Comparison of ENCODE assay signal across 10 cellular contexts in genomic region chr11:73985661-73986060, GRCh38. TPM values are rescaled to one million over a fixed set of nuclear protein-coding genes. Genes with fewer than 3 reads are reported as not detected.
DNase-seq lines count a peak whose midpoint lies in the region; ATAC-seq, FAIRE-seq and TF ChIP-seq lines count a peak whose summit lies in the region.
"Not testable (repeated sequence)": the region's sequence is repeated elsewhere in the genome, so short reads cannot be mapped to it uniquely, and the experiment has no call there.
"Had no signal": no experiment of that assay in that cellular context is flagged by ENCODE, and none has a peak within 500 bp of the region (broad histone marks: within the 10 kb centered on the region; RNA-seq: fewer than 3 reads in every experiment).

No MANE protein-coding gene starts in this region.

- peaks cover 15 to 24% of the 10 kb centered on the region in 2 donors for H3K36me3 Mint-ChIP-seq in CD4-positive, alpha-beta memory T cell
- H3K36me3 Mint-ChIP-seq in T-helper 17 cell (ENCODE audit: low read depth): not testable (repeated sequence)
- peaks cover 20% of the 10 kb centered on the region for H3K36me3 Mint-ChIP-seq in activated T-helper 2 cell treated with anti-CD3 and anti-CD28 coated beads, Interferon-gamma antibody, Interleukin-2, Interleukin-4, amounts not matched to agents 10 μg/mL and 5 μg/mL and 100 μg/mL, durations not matched to agents 14 hours and 24 hours and 36 hours (ENCODE audit: low read depth)

- TF ChIP-seq POLR2A in K562 (conservative IDR thresholded peaks at IDR 0.05): not testable (repeated sequence)

- not testable (repeated sequence) for H3K4me3 ChIP-seq in CD4-positive, alpha-beta memory T cell (ENCODE audit: low read length in 2 of 2); K562

- intact Hi-C loops in CD4-positive, alpha-beta memory T cell (cut with micrococcal nuclease); activated T-helper 2 cell treated with anti-CD3 and anti-CD28 coated beads, Interferon-gamma antibody, Interleukin-2, Interleukin-4, amounts not matched to agents 10 μg/mL and 5 μg/mL and 100 μg/mL, durations not matched to agents 14 hours and 24 hours and 36 hours (cut with micrococcal nuclease); K562 (cut with micrococcal nuclease); sciatic nerve (cut with DNase I): not testable (repeated sequence)

- not testable (repeated sequence) for H3K4me2 ChIP-seq in K562 (ENCODE audit: insufficient read depth, low read length)

- not testable (repeated sequence) for H3K9me3 Mint-ChIP-seq in CD4-positive, alpha-beta memory T cell; activated T-helper 2 cell treated with anti-CD3 and anti-CD28 coated beads, Interferon-gamma antibody, Interleukin-2, Interleukin-4, amounts not matched to agents 10 μg/mL and 5 μg/mL and 100 μg/mL, durations not matched to agents 14 hours and 24 hours and 36 hours; stimulated activated naive CD8-positive, alpha-beta T cell treated with anti-CD3 and anti-CD28 coated beads, Interleukin-15, amount 100 ng/mL, for 72 hours

- in situ Hi-C loops in K562 (cut with MboI): loop anchor here (5.0 kb wide), 1 partner anchor 102 kb away; no protein-coding TSS in a partner anchor

- WGBS in K562 (ENCODE audit: insufficient coverage, low coverage, missing lambda C conversion rate): 72% methylated on average over 4 of the region's 4 CpGs

- not testable (repeated sequence) for H3K9me3 ChIP-seq in CD4-positive, alpha-beta memory T cell (ENCODE audit: control insufficient read depth in 1 of 2, low read length in 2 of 2); T-helper 17 cell (ENCODE audit: control insufficient read depth, low read length, poor library complexity, severe bottlenecking); K562 (replicated peaks; ENCODE audit: control insufficient read depth, insufficient read depth, low read depth, low read length)

- not testable (repeated sequence) for DNase-seq in CD4-positive, alpha-beta memory T cell; T-helper 17 cell; activated T-helper 2 cell treated with anti-CD3 and anti-CD28 coated beads, Interferon-gamma antibody, Interleukin-2, Interleukin-4, amounts not matched to agents 10 μg/mL and 5 μg/mL and 100 μg/mL, durations not matched to agents 14 hours and 24 hours and 36 hours (ENCODE audit: low spot score); K562 (ENCODE audit: extremely low read depth in 1 of 4, low spot score in 3 of 4); stimulated activated naive CD8-positive, alpha-beta T cell treated with anti-CD3 and anti-CD28 coated beads, Interleukin-15, amount 100 ng/mL, for 72 hours
- peak; percentile 54 for DNase-seq in activated CD8-positive, alpha-beta memory T cell treated with anti-CD3 and anti-CD28 coated beads for 24 hours
- peak; percentile 23 for DNase-seq in sciatic nerve (ENCODE audit: low spot score)

- not testable (repeated sequence) for BruUV-seq in K562 (replicated peaks; lab: Mats Ljungman, UMichigan)

- H4K20me1 ChIP-seq in K562 (replicated peaks; ENCODE audit: control insufficient read depth, insufficient read depth, low read length): not testable (repeated sequence)

- H3K27me3 Mint-ChIP-seq in CD4-positive, alpha-beta memory T cell; T-helper 17 cell; activated T-helper 2 cell treated with anti-CD3 and anti-CD28 coated beads, Interferon-gamma antibody, Interleukin-2, Interleukin-4, amounts not matched to agents 10 μg/mL and 5 μg/mL and 100 μg/mL, durations not matched to agents 14 hours and 24 hours and 36 hours (ENCODE audit: low read depth); stimulated activated naive CD8-positive, alpha-beta T cell treated with anti-CD3 and anti-CD28 coated beads, Interleukin-15, amount 100 ng/mL, for 72 hours: not testable (repeated sequence)

- peaks cover 20% of the 10 kb centered on the region for H3K79me2 ChIP-seq in K562 (ENCODE audit: control insufficient read depth, insufficient read depth, low read length)

- ATAC-seq in T-helper 17 cell; K562; sciatic nerve; stimulated activated naive CD8-positive, alpha-beta T cell treated with anti-CD3 and anti-CD28 coated beads, Interleukin-15, amount 100 ng/mL, for 72 hours: not testable (repeated sequence)

- CTCF ChIA-PET in CD4-positive, alpha-beta memory T cell (lab: Charles Lee; ENCODE audit: partially characterized antibody): interaction anchor here (1.5 kb wide), 1 partner anchor 22 kb away, joined by 4 read pairs; no protein-coding TSS in a partner anchor
- CTCF ChIA-PET in K562 (lab: Yijun Ruan, JAX; ENCODE audit: low intra/inter-chr PET ratio): not testable (repeated sequence)

- H3K9me1 ChIP-seq in K562 (ENCODE audit: control insufficient read depth, insufficient read depth, low read length): not testable (repeated sequence)

- POLR2A ChIA-PET in CD4-positive, alpha-beta memory T cell (lab: Charles Lee; ENCODE audit: partially characterized antibody): interaction anchor here (11.7 to 38.4 kb wide), 2 partner anchors 17 to 21 kb away, joined by 623 to 2221 read pairs; partner anchors contain the start of gene UCP3
- POLR2A ChIA-PET in K562 (lab: Yijun Ruan, JAX): not testable (repeated sequence)

- peaks cover 10% of the 10 kb centered on the region for H3K36me3 ChIP-seq in CD4-positive, alpha-beta memory T cell (ENCODE audit: insufficient read depth, low read length)
- not testable (repeated sequence) for H3K36me3 ChIP-seq in K562 (ENCODE audit: control insufficient read depth, insufficient read depth, low read length)

- peak overlapping the region; percentile 84; the same call in 1 of the 2 replicates for H2AFZ ChIP-seq in K562 (ENCODE audit: low read depth, low read length)

- not testable (repeated sequence) for H3K27ac ChIP-seq in CD4-positive, alpha-beta memory T cell (ENCODE audit: low read depth, low read length); K562 (ENCODE audit: extremely low read depth, low read depth, low read length)

- not testable (repeated sequence) for TF ChIP-seq RAD21 in K562 (CRISPR knock-in tag; conservative IDR thresholded peaks at IDR 0.05 in 1 of 2, IDR thresholded peaks at IDR 0.05 in 1 of 2)

- peaks cover 20% of the 10 kb centered on the region for H3K4me1 ChIP-seq in CD4-positive, alpha-beta memory T cell (ENCODE audit: insufficient read depth, low read length)
- H3K4me1 ChIP-seq in K562 (replicated peaks in 1 of 2; ENCODE audit: control insufficient read depth in 2 of 2, insufficient read depth in 2 of 2, low read length in 2 of 2): peaks cover 26 to 34% of the 10 kb centered on the region in 2 experiments

- peak overlapping the region in 1 of 8 donors; percentile 46 for H3K4me3 Mint-ChIP-seq in CD4-positive, alpha-beta memory T cell
- not testable (repeated sequence) for H3K4me3 Mint-ChIP-seq in T-helper 17 cell; activated T-helper 2 cell treated with anti-CD3 and anti-CD28 coated beads, Interferon-gamma antibody, Interleukin-2, Interleukin-4, amounts not matched to agents 10 μg/mL and 5 μg/mL and 100 μg/mL, durations not matched to agents 14 hours and 24 hours and 36 hours (ENCODE audit: low read depth)
- peak overlapping the region; percentile 14 for H3K4me3 Mint-ChIP-seq in stimulated activated naive CD8-positive, alpha-beta T cell treated with anti-CD3 and anti-CD28 coated beads, Interleukin-15, amount 100 ng/mL, for 72 hours

- peak overlapping the region in 4 of 7 donors; percentile 27 to 64 (median 46) for H3K27ac Mint-ChIP-seq in CD4-positive, alpha-beta memory T cell
- H3K27ac Mint-ChIP-seq in T-helper 17 cell: peak overlapping the region; percentile 100
- peak overlapping the region; percentile 46 for H3K27ac Mint-ChIP-seq in activated T-helper 2 cell treated with anti-CD3 and anti-CD28 coated beads, Interferon-gamma antibody, Interleukin-2, Interleukin-4, amounts not matched to agents 10 μg/mL and 5 μg/mL and 100 μg/mL, durations not matched to agents 14 hours and 24 hours and 36 hours
- not testable (repeated sequence) for H3K27ac Mint-ChIP-seq in stimulated activated naive CD8-positive, alpha-beta T cell treated with anti-CD3 and anti-CD28 coated beads, Interleukin-15, amount 100 ng/mL, for 72 hours

- not testable (repeated sequence) for TF ChIP-seq EP300 in K562 (IDR thresholded peaks at IDR 0.05; ENCODE audit: low read length)

- H3K27me3 ChIP-seq in CD4-positive, alpha-beta memory T cell (ENCODE audit: insufficient read depth, low read length); K562 (ENCODE audit: control insufficient read depth in 2 of 2, insufficient read depth in 2 of 2, low read length in 2 of 2): not testable (repeated sequence)

- FAIRE-seq in K562 (lab: Jason Lieb, UNC): not testable (repeated sequence)

- H3K9ac ChIP-seq in K562 (ENCODE audit: insufficient read depth in 1 of 2, low read depth in 2 of 2, low read length in 2 of 2): not testable (repeated sequence)

- not testable (repeated sequence) for TF ChIP-seq CTCF in K562 (IDR thresholded peaks at IDR 0.05 in 2 of 3, conservative IDR thresholded peaks at IDR 0.05 in 1 of 3; ENCODE audit: insufficient read depth in 2 of 3, low read depth in 1 of 3, low read length in 3 of 3)

- H3K4me1 Mint-ChIP-seq in CD4-positive, alpha-beta memory T cell: peaks cover 10 to 48% (median 15%) of the 10 kb centered on the region in 4 donors
- peaks cover 25% of the 10 kb centered on the region for H3K4me1 Mint-ChIP-seq in T-helper 17 cell
- H3K4me1 Mint-ChIP-seq in activated T-helper 2 cell treated with anti-CD3 and anti-CD28 coated beads, Interferon-gamma antibody, Interleukin-2, Interleukin-4, amounts not matched to agents 10 μg/mL and 5 μg/mL and 100 μg/mL, durations not matched to agents 14 hours and 24 hours and 36 hours (ENCODE audit: low read depth): peaks cover 20% of the 10 kb centered on the region
- peaks cover 34% of the 10 kb centered on the region for H3K4me1 Mint-ChIP-seq in stimulated activated naive CD8-positive, alpha-beta T cell treated with anti-CD3 and anti-CD28 coated beads, Interleukin-15, amount 100 ng/mL, for 72 hours

RNA-seq across cellular contexts. Expression of gene UCP2, which starts 3.0 kb away (rescaled TPM):
- 100 to 1,000 TPM; 325 to 336 TPM for total RNA-seq in CD4-positive, alpha-beta memory T cell
- polyA plus RNA-seq in CD4-positive, alpha-beta memory T cell: 1,000 to 10,000 TPM in 1 of 2 donors, 100 to 1,000 TPM in 1; 910 to 1,459 TPM
- total RNA-seq in T-helper 17 cell: 100 to 1,000 TPM; 701 to 919 TPM
- 429 and 437 TPM in 2 replicates for total RNA-seq in activated T-helper 2 cell treated with anti-CD3 and anti-CD28 coated beads, Interferon-gamma antibody, Interleukin-2, Interleukin-4, amounts not matched to agents 10 μg/mL and 5 μg/mL and 100 μg/mL, durations not matched to agents 14 hours and 24 hours and 36 hours
- total RNA-seq in K562 (2011; cell fraction: chromatin; rRNA removed; ENCODE audit: low replicate concordance): 125 and 263 TPM in 2 replicates
- 180 and 194 TPM in 2 replicates for total RNA-seq in K562 (2011; cell fraction: nucleolus; rRNA removed)
- 161 and 172 TPM in 2 replicates for total RNA-seq in K562 (2011; cell fraction: nucleoplasm; rRNA removed)
- 21.5 and 29.2 TPM in 2 replicates for total RNA-seq in K562 (2014; rRNA removed)
- total RNA-seq in K562 (2014; rRNA removed; fragmentation: Illumina TruSeq; extraction: Trizol): 19.6 and 24.1 TPM in 2 replicates
- total RNA-seq in K562 (2015; rRNA removed; fragmentation: Illumina TruSeq; extraction: Trizol): 19.2 and 25.9 TPM in 2 replicates
- 141 and 152 TPM in 2 replicates for total RNA-seq in K562 (2021)
- 45.6 and 59.3 TPM in 2 replicates for polyA plus RNA-seq in K562 (2011; rRNA removed)
- 113 and 142 TPM in 2 replicates for polyA plus RNA-seq in K562 (2011; cell fraction: cytosol; rRNA removed)
- 52.2 and 60.9 TPM in 2 replicates for polyA plus RNA-seq in K562 (2011; cell fraction: nucleus; rRNA removed)
- 99.1 and 151 TPM in 2 replicates for polyA plus RNA-seq in K562 (2012)
- 147 and 173 TPM in 2 replicates for polyA plus RNA-seq in K562 (2014; fragmentation: Illumina TruSeq; extraction: Trizol)
- polyA plus RNA-seq in K562 (2014; fragmentation: Nextera tagmentation; extraction: Ambion mirVana): 100 to 1,000 TPM in 1 of 2 experiments, 10 to 100 TPM in 1; 95.7 to 216 TPM
- polyA plus RNA-seq in K562 (2014; rRNA removed): 84.5 and 87.9 TPM in 2 replicates
- 59.5 and 95.2 TPM in 2 replicates for polyA minus RNA-seq in K562 (2011; rRNA and poly(A)+ RNA removed)
- 107 and 109 TPM in 2 replicates for polyA minus RNA-seq in K562 (2011; cell fraction: cytosol; rRNA and poly(A)+ RNA removed)
- polyA minus RNA-seq in K562 (2011; cell fraction: nucleus; rRNA and poly(A)+ RNA removed): 69.9 and 106 TPM in 2 replicates
- total RNA-seq in sciatic nerve: 43.1 TPM

RNA-seq across cellular contexts. Expression of gene UCP3, which starts 23.2 kb away (rescaled TPM):
- total RNA-seq in CD4-positive, alpha-beta memory T cell: 1 to 10 TPM; 4.8 to 6.3 TPM
- polyA plus RNA-seq in CD4-positive, alpha-beta memory T cell: under 1 TPM; 0.54 to 0.66 TPM
- total RNA-seq in T-helper 17 cell (1 to 10 TPM; 5.5 to 6.0 TPM), K562 (2014; rRNA removed) (0.05 and 0.94 TPM in 2 replicates), K562 (2014; rRNA removed; fragmentation: Illumina TruSeq; extraction: Trizol) (0.25 and 0.29 TPM in 2 replicates), K562 (2015; rRNA removed; fragmentation: Illumina TruSeq; extraction: Trizol) (0.41 and 0.65 TPM in 2 replicates), K562 (2021) (0.18 and 0.53 TPM in 2 replicates), sciatic nerve (2.6 TPM)
- total RNA-seq in activated T-helper 2 cell treated with anti-CD3 and anti-CD28 coated beads, Interferon-gamma antibody, Interleukin-2, Interleukin-4, amounts not matched to agents 10 μg/mL and 5 μg/mL and 100 μg/mL, durations not matched to agents 14 hours and 24 hours and 36 hours: 2.0 and 2.6 TPM in 2 replicates
- total RNA-seq in K562 (2011; cell fraction: chromatin; rRNA removed; ENCODE audit: low replicate concordance): 2.3 and 3.3 TPM in 2 replicates
- 2.2 and 3.5 TPM in 2 replicates for total RNA-seq in K562 (2011; cell fraction: nucleolus; rRNA removed)
- 0.84 and 3.1 TPM in 2 replicates for total RNA-seq in K562 (2011; cell fraction: nucleoplasm; rRNA removed)
- polyA plus RNA-seq in K562 (2011; rRNA removed) (0.15 and 0.26 TPM in 2 replicates), K562 (2014; fragmentation: Illumina TruSeq; extraction: Trizol) (0.43 and 0.53 TPM in 2 replicates), K562 (2014; fragmentation: Nextera tagmentation; extraction: Ambion mirVana) (not detected), K562 (2014; rRNA removed) (0.04 and 0.21 TPM in 2 replicates)
- polyA plus RNA-seq in K562 (2011; cell fraction: cytosol; rRNA removed): 0.24 and 0.27 TPM in 2 replicates
- polyA plus RNA-seq in K562 (2011; cell fraction: nucleus; rRNA removed): 1.9 and 2.1 TPM in 2 replicates
- 0.46 and 0.66 TPM in 2 replicates for polyA plus RNA-seq in K562 (2012)
- 0.36 and 0.39 TPM in 2 replicates for polyA minus RNA-seq in K562 (2011; rRNA and poly(A)+ RNA removed)
- polyA minus RNA-seq in K562 (2011; cell fraction: cytosol; rRNA and poly(A)+ RNA removed): not detected in 2 replicates
- 0.81 and 1.00 TPM in 2 replicates for polyA minus RNA-seq in K562 (2011; cell fraction: nucleus; rRNA and poly(A)+ RNA removed)

RNA-seq across cellular contexts. Expression of gene DNAJB13, which starts 34.8 kb away (rescaled TPM):
- under 1 TPM; 0.23 to 0.30 TPM for total RNA-seq in CD4-positive, alpha-beta memory T cell
- polyA plus RNA-seq in CD4-positive, alpha-beta memory T cell: under 1 TPM in 1 of 2 donors, not detected in 1; 0.53 TPM
- total RNA-seq in T-helper 17 cell (under 1 TPM in 1 of 2 donors, not detected in 1; 0.40 TPM), K562 (2014; rRNA removed) (not detected in 2 replicates), K562 (2014; rRNA removed; fragmentation: Illumina TruSeq; extraction: Trizol) (not detected in 2 replicates), K562 (2015; rRNA removed; fragmentation: Illumina TruSeq; extraction: Trizol) (not detected in 2 replicates), K562 (2021) (not detected in 2 replicates), sciatic nerve (0.62 TPM)
- total RNA-seq in activated T-helper 2 cell treated with anti-CD3 and anti-CD28 coated beads, Interferon-gamma antibody, Interleukin-2, Interleukin-4, amounts not matched to agents 10 μg/mL and 5 μg/mL and 100 μg/mL, durations not matched to agents 14 hours and 24 hours and 36 hours: 0.44 and 0.52 TPM in 2 replicates
- total RNA-seq in K562 (2011; cell fraction: chromatin; rRNA removed; ENCODE audit: low replicate concordance): 0.69 TPM in 1 of 2 replicates, not detected in the other
- not detected in 2 replicates for total RNA-seq in K562 (2011; cell fraction: nucleolus; rRNA removed)
- total RNA-seq in K562 (2011; cell fraction: nucleoplasm; rRNA removed): 0.31 and 0.81 TPM in 2 replicates
- polyA plus RNA-seq in K562 (2011; rRNA removed) (0.14 and 0.46 TPM in 2 replicates), K562 (2014; fragmentation: Illumina TruSeq; extraction: Trizol) (not detected in 2 replicates), K562 (2014; fragmentation: Nextera tagmentation; extraction: Ambion mirVana) (not detected), K562 (2014; rRNA removed) (0.04 TPM in 1 of 2 replicates, not detected in the other)
- 0.13 TPM in 1 of 2 replicates, not detected in the other for polyA plus RNA-seq in K562 (2011; cell fraction: cytosol; rRNA removed)
- 0.73 and 1.4 TPM in 2 replicates for polyA plus RNA-seq in K562 (2011; cell fraction: nucleus; rRNA removed)
- polyA plus RNA-seq in K562 (2012): 0.08 and 0.10 TPM in 2 replicates
- 0.15 TPM in 1 of 2 replicates, not detected in the other for polyA minus RNA-seq in K562 (2011; rRNA and poly(A)+ RNA removed)
- polyA minus RNA-seq in K562 (2011; cell fraction: cytosol; rRNA and poly(A)+ RNA removed): not detected in 2 replicates
- polyA minus RNA-seq in K562 (2011; cell fraction: nucleus; rRNA and poly(A)+ RNA removed): 0.13 and 0.44 TPM in 2 replicates
- total RNA-seq: H9, NCI-H460 had no signal
- polyA plus RNA-seq: CD8-positive, alpha-beta memory T cell had no signal
